8 cellular contexts compared by ENCODE assay signal in genomic region chr2:120442923-120443571, GRCh38.
A peak's percentile ranks its signal among the peaks of the same experiment; 100 is the strongest.
DNase-seq lines count a peak whose midpoint lies in the region; ATAC-seq and TF ChIP-seq lines count a peak whose summit lies in the region.

No MANE protein-coding gene starts in this region.

- H3K27me3 Mint-ChIP-seq in CD4-positive, alpha-beta memory T cell: peaks cover 26 to 42% of the 10 kb centered on the region in 2 donors
- peaks cover 71% of the 10 kb centered on the region for H3K27me3 Mint-ChIP-seq in neural progenitor cell (ENCODE audit: insufficient read depth, low read depth)
- peaks cover 4 to 16% (median 15%) of the 10 kb centered on the region in 3 donors for H3K27me3 Mint-ChIP-seq in immature natural killer cell (ENCODE audit: low read depth in 3 of 3)

- H3K4me3 Mint-ChIP-seq in CD4-positive, alpha-beta memory T cell: peak overlapping the region; percentile 25 to 68 (median 60)
- peak overlapping the region; percentile 75 for H3K4me3 Mint-ChIP-seq in neural progenitor cell
- H3K4me3 Mint-ChIP-seq in immature natural killer cell: peak overlapping the region in 2 of 5 donors; percentile 13 to 18

- no CpG with 5 or more reads among the region's 50 CpGs for WGBS in gastroesophageal sphincter (ENCODE audit: low coverage in 1 of 2), 2 donors

- no peak overlapping the region for H3K27ac Mint-ChIP-seq in CD4-positive, alpha-beta memory T cell
- no peak overlapping the region for H3K27ac Mint-ChIP-seq in neural progenitor cell
- no peak overlapping the region for H3K27ac Mint-ChIP-seq in immature natural killer cell

- POLR2A ChIA-PET in CD4-positive, alpha-beta memory T cell (lab: Charles Lee; ENCODE audit: partially characterized antibody): no interaction called here

- TF ChIP-seq POLR2A in gastroesophageal sphincter (IDR thresholded peaks at IDR 0.05): no peak

- H3K79me2 ChIP-seq in neural progenitor cell (ENCODE audit: low read depth): no peaks in the 10 kb centered on the region

- peaks cover 21% of the 10 kb centered on the region for H3F3A ChIP-seq in neural progenitor cell (ENCODE audit: low read depth)

- CTCF ChIA-PET in CD4-positive, alpha-beta memory T cell (lab: Charles Lee; ENCODE audit: partially characterized antibody): no interaction called here

- no peaks in the 10 kb centered on the region for H3K9me3 ChIP-seq in CD4-positive, alpha-beta memory T cell (ENCODE audit: control insufficient read depth in 1 of 2, low read length in 2 of 2)
- H3K9me3 ChIP-seq in gastroesophageal sphincter: no peaks in the 10 kb centered on the region
- H3K9me3 ChIP-seq in neural progenitor cell (ENCODE audit: low read depth): no peaks in the 10 kb centered on the region

- peaks cover 19% of the 10 kb centered on the region for H4K20me1 ChIP-seq in neural progenitor cell (ENCODE audit: low read depth)

- peaks cover 0 to 2% (median 0%) of the 10 kb centered on the region in 8 donors for H3K9me3 Mint-ChIP-seq in CD4-positive, alpha-beta memory T cell
- H3K9me3 Mint-ChIP-seq in neural progenitor cell: no peaks in the 10 kb centered on the region
- no peaks in the 10 kb centered on the region for H3K9me3 Mint-ChIP-seq in immature natural killer cell

- H3K4me2 ChIP-seq in neural progenitor cell: peak overlapping the region; percentile 86

- H3K36me3 Mint-ChIP-seq in CD4-positive, alpha-beta memory T cell: no peaks in the 10 kb centered on the region
- no peaks in the 10 kb centered on the region for H3K36me3 Mint-ChIP-seq in neural progenitor cell
- H3K36me3 Mint-ChIP-seq in immature natural killer cell: no peaks in the 10 kb centered on the region

- peak; percentile 44 for ATAC-seq in gastroesophageal sphincter

- H2AFZ ChIP-seq in neural progenitor cell (replicated peaks): peak overlapping the region; percentile 52

- DNase-seq in CD4-positive, alpha-beta memory T cell: peak in 1 of 5 donors; percentile 3
- DNase-seq in SW480 (ENCODE audit: low spot score) (peak; percentile 91), neural progenitor cell (ENCODE audit: low spot score) (peak; percentile 86), nucleus accumbens (lab: John Stamatoyannopoulos, UW) (no peak), immature natural killer cell (no peak), SHP77 (lab: John Stamatoyannopoulos, UW) (no peak), NOMO-1 treated with DMSO at 0.1 percent for 48 hours (lab: John Stamatoyannopoulos, UW; ENCODE audit: unreplicated experiment) (no peak)

- H3K4me1 Mint-ChIP-seq in CD4-positive, alpha-beta memory T cell: peaks cover 0 to 10% (median 3%) of the 10 kb centered on the region in 4 donors
- peaks cover 24% of the 10 kb centered on the region for H3K4me1 Mint-ChIP-seq in neural progenitor cell
- H3K4me1 Mint-ChIP-seq in immature natural killer cell: peaks cover 2 to 6% of the 10 kb centered on the region in 2 donors

- no peak overlapping the region for H3K9ac ChIP-seq in neural progenitor cell

- no peak for TF ChIP-seq EP300 in gastroesophageal sphincter (IDR thresholded peaks at IDR 0.05)

- H3K27ac ChIP-seq in CD4-positive, alpha-beta memory T cell (ENCODE audit: low read depth, low read length): no peak overlapping the region
- H3K27ac ChIP-seq in gastroesophageal sphincter: no peak overlapping the region
- H3K27ac ChIP-seq in neural progenitor cell: no peak overlapping the region

- H3K36me3 ChIP-seq in CD4-positive, alpha-beta memory T cell (ENCODE audit: insufficient read depth, low read length): no peaks in the 10 kb centered on the region
- H3K36me3 ChIP-seq in gastroesophageal sphincter (no peaks in the 10 kb centered on the region), neural progenitor cell (no peaks in the 10 kb centered on the region)

- H3K27me3 ChIP-seq in CD4-positive, alpha-beta memory T cell (ENCODE audit: insufficient read depth, low read length): no peaks in the 10 kb centered on the region
- H3K27me3 ChIP-seq in gastroesophageal sphincter (peaks cover 57% of the 10 kb centered on the region), neural progenitor cell (peaks cover 99% of the 10 kb centered on the region)

- TF ChIP-seq CTCF in gastroesophageal sphincter (IDR thresholded peaks at IDR 0.05) (no peak), neural progenitor cell (IDR thresholded peaks at IDR 0.05) (no peak)

- intact Hi-C loops in CD4-positive, alpha-beta memory T cell (cut with micrococcal nuclease): no loop called here

- peaks cover 4% of the 10 kb centered on the region for H3K4me1 ChIP-seq in CD4-positive, alpha-beta memory T cell (ENCODE audit: insufficient read depth, low read length)
- H3K4me1 ChIP-seq in gastroesophageal sphincter (peaks cover 0 to 18% (median 11%) of the 10 kb centered on the region in 3 donors), neural progenitor cell (peaks cover 24% of the 10 kb centered on the region)

- no peak overlapping the region for H3K4me3 ChIP-seq in CD4-positive, alpha-beta memory T cell (ENCODE audit: low read length in 2 of 2)
- H3K4me3 ChIP-seq in gastroesophageal sphincter: peak overlapping the region in 1 of 2 donors; percentile 39
- peak overlapping the region; percentile 50 for H3K4me3 ChIP-seq in neural progenitor cell

Comparison
In these comparisons a context has a peak if more than half of its experiments do, and no peak if none do; other contexts are left out.
1. DNase-seq: peak in SW480 (single experiment) and neural progenitor cell (single experiment); none in nucleus accumbens (0 of 56), immature natural killer cell (0 of 3), SHP77 (0 of 2) and NOMO-1 treated with DMSO at 0.1 percent for 48 hours (single experiment).